8 cellular contexts compared by ENCODE assay signal in genomic region chr11:66676279-66676919, GRCh38.
DNase-seq lines count a peak whose midpoint lies in the region; ATAC-seq and TF ChIP-seq lines count a peak whose summit lies in the region.

No MANE protein-coding gene starts in this region.

- peak overlapping the region; percentile 92 for H3K27ac ChIP-seq in VCaP

- peak overlapping the region; percentile 86 for H3K4me3 Mint-ChIP-seq in activated T-cell treated with anti-CD3 and anti-CD28 coated beads, Interleukin-2, amount 50 U/mL, for 24 hours
- H3K4me3 Mint-ChIP-seq in stimulated activated naive CD8-positive, alpha-beta T cell treated with anti-CD3 and anti-CD28 coated beads, Interleukin-15, amount 100 ng/mL, for 72 hours = peak overlapping the region; percentile 83 to 89

- no peak for DNase-seq in activated T-cell treated with anti-CD3 and anti-CD28 coated beads, Interleukin-2, amount 50 U/mL, for 24 hours
- DNase-seq in activated T-cell treated with anti-CD3 and anti-CD28 coated beads for 4 hours (no peak), germinal center (ENCODE audit: low spot score) (peak; percentile 24), NCI-H187 (lab: John Stamatoyannopoulos, UW) (no peak), DMS 273 treated with DMSO at 0.1 percent for 48 hours (lab: John Stamatoyannopoulos, UW) (no peak), T-helper 9 cell (no peak)
- no peak for DNase-seq in stimulated activated naive CD8-positive, alpha-beta T cell treated with anti-CD3 and anti-CD28 coated beads, Interleukin-15, amount 100 ng/mL, for 72 hours

- no peak for ATAC-seq in stimulated activated naive CD8-positive, alpha-beta T cell treated with anti-CD3 and anti-CD28 coated beads, Interleukin-15, amount 100 ng/mL, for 72 hours

- no peak for TF ChIP-seq CTCF in VCaP (conservative IDR thresholded peaks at IDR 0.05)

- peaks cover 47% of the 10 kb centered on the region for H3K36me3 Mint-ChIP-seq in activated T-cell treated with anti-CD3 and anti-CD28 coated beads, Interleukin-2, amount 50 U/mL, for 24 hours (ENCODE audit: low read depth)

- H3K4me1 Mint-ChIP-seq in activated T-cell treated with anti-CD3 and anti-CD28 coated beads, Interleukin-2, amount 50 U/mL, for 24 hours (ENCODE audit: low read depth) = peaks cover 46% of the 10 kb centered on the region
- H3K4me1 Mint-ChIP-seq in stimulated activated naive CD8-positive, alpha-beta T cell treated with anti-CD3 and anti-CD28 coated beads, Interleukin-15, amount 100 ng/mL, for 72 hours = peaks cover 38% of the 10 kb centered on the region

- H3K27me3 Mint-ChIP-seq in activated T-cell treated with anti-CD3 and anti-CD28 coated beads, Interleukin-2, amount 50 U/mL, for 24 hours = no peaks in the 10 kb centered on the region
- H3K27me3 Mint-ChIP-seq in stimulated activated naive CD8-positive, alpha-beta T cell treated with anti-CD3 and anti-CD28 coated beads, Interleukin-15, amount 100 ng/mL, for 72 hours = no peaks in the 10 kb centered on the region

- H3K9me3 Mint-ChIP-seq in activated T-cell treated with anti-CD3 and anti-CD28 coated beads, Interleukin-2, amount 50 U/mL, for 24 hours = no peaks in the 10 kb centered on the region
- no peaks in the 10 kb centered on the region for H3K9me3 Mint-ChIP-seq in stimulated activated naive CD8-positive, alpha-beta T cell treated with anti-CD3 and anti-CD28 coated beads, Interleukin-15, amount 100 ng/mL, for 72 hours

- H3K27ac Mint-ChIP-seq in activated T-cell treated with anti-CD3 and anti-CD28 coated beads, Interleukin-2, amount 50 U/mL, for 24 hours = peak overlapping the region; percentile 98
- H3K27ac Mint-ChIP-seq in stimulated activated naive CD8-positive, alpha-beta T cell treated with anti-CD3 and anti-CD28 coated beads, Interleukin-15, amount 100 ng/mL, for 72 hours = peak overlapping the region; percentile 14 to 96
